ENCODE assay signal across 1 cellular context in the genomic region with DNA sequence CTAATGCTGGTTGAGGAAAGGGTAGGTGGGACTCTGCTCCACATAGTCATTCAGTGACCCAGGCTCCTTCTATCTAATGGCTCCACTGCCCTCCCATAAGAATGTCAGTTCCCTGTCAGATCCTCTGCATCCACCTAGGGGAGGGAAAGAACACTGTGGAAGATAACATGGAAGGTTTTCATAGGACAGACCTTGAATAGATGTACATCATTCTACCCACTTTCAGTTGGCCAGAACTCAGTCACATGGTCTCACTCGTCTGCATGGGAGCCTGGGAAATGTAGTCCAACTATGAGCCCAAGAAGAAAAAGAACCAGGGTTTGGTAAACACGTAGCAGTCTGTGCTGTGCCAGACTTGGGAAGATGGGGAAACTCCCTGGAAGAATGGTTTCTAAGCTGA.
TF ChIP-seq lines count a peak whose summit lies in the region.

No MANE protein-coding gene starts in this region.

TF ChIP-seq in K562, 482 proteins besides CTCF, POLR2A, EP300 and RAD21 (continued from another document):
- TF ChIP-seq, protein P1, sequence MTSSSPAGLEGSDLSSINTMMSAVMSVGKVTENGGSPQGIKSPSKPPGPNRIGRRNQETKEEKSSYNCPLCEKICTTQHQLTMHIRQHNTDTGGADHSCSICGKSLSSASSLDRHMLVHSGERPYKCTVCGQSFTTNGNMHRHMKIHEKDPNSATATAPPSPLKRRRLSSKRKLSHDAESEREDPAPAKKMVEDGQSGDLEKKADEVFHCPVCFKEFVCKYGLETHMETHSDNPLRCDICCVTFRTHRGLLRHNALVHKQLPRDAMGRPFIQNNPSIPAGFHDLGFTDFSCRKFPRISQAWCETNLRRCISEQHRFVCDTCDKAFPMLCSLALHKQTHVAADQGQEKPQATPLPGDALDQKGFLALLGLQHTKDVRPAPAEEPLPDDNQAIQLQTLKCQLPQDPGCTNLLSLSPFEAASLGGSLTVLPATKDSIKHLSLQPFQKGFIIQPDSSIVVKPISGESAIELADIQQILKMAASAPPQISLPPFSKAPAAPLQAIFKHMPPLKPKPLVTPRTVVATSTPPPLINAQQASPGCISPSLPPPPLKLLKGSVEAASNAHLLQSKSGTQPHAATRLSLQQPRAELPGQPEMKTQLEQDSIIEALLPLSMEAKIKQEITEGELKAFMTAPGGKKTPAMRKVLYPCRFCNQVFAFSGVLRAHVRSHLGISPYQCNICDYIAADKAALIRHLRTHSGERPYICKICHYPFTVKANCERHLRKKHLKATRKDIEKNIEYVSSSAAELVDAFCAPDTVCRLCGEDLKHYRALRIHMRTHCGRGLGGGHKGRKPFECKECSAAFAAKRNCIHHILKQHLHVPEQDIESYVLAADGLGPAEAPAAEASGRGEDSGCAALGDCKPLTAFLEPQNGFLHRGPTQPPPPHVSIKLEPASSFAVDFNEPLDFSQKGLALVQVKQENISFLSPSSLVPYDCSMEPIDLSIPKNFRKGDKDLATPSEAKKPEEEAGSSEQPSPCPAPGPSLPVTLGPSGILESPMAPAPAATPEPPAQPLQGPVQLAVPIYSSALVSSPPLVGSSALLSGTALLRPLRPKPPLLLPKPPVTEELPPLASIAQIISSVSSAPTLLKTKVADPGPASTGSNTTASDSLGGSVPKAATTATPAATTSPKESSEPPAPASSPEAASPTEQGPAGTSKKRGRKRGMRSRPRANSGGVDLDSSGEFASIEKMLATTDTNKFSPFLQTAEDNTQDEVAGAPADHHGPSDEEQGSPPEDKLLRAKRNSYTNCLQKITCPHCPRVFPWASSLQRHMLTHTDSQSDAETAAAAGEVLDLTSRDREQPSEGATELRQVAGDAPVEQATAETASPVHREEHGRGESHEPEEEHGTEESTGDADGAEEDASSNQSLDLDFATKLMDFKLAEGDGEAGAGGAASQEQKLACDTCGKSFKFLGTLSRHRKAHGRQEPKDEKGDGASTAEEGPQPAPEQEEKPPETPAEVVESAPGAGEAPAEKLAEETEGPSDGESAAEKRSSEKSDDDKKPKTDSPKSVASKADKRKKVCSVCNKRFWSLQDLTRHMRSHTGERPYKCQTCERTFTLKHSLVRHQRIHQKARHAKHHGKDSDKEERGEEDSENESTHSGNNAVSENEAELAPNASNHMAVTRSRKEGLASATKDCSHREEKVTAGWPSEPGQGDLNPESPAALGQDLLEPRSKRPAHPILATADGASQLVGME (CRISPR knock-in tag; IDR thresholded peaks at IDR 0.05) = no peak
- TF ChIP-seq ZNF143 (CRISPR knock-in tag; IDR thresholded peaks at IDR 0.05) (peak; percentile 75), XRCC4 (IDR thresholded peaks at IDR 0.05; ENCODE audit: extremely low read depth, insufficient read depth, insufficient read length) (no peak), ZKSCAN8 (CRISPR knock-in tag; IDR thresholded peaks at IDR 0.05) (no peak), RAD51 (IDR thresholded peaks at IDR 0.05; ENCODE audit: borderline replicate concordance, low read depth) (peak; percentile 76), CREM (IDR thresholded peaks at IDR 0.05; ENCODE audit: low read depth) (0 out of 2 replicates have a peak, but pooled peaks have one; percentile 22)
- TF ChIP-seq, protein P2, sequence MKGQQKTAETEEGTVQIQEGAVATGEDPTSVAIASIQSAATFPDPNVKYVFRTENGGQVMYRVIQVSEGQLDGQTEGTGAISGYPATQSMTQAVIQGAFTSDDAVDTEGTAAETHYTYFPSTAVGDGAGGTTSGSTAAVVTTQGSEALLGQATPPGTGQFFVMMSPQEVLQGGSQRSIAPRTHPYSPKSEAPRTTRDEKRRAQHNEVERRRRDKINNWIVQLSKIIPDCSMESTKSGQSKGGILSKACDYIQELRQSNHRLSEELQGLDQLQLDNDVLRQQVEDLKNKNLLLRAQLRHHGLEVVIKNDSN (CRISPR knock-in tag; IDR thresholded peaks at IDR 0.05) = peak; percentile 82
- TF ChIP-seq, protein P3, sequence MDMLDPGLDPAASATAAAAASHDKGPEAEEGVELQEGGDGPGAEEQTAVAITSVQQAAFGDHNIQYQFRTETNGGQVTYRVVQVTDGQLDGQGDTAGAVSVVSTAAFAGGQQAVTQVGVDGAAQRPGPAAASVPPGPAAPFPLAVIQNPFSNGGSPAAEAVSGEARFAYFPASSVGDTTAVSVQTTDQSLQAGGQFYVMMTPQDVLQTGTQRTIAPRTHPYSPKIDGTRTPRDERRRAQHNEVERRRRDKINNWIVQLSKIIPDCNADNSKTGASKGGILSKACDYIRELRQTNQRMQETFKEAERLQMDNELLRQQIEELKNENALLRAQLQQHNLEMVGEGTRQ (CRISPR knock-in tag; IDR thresholded peaks at IDR 0.05) = peak; percentile 84
- TF ChIP-seq, protein P4, sequence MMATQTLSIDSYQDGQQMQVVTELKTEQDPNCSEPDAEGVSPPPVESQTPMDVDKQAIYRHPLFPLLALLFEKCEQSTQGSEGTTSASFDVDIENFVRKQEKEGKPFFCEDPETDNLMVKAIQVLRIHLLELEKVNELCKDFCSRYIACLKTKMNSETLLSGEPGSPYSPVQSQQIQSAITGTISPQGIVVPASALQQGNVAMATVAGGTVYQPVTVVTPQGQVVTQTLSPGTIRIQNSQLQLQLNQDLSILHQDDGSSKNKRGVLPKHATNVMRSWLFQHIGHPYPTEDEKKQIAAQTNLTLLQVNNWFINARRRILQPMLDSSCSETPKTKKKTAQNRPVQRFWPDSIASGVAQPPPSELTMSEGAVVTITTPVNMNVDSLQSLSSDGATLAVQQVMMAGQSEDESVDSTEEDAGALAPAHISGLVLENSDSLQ (IDR thresholded peaks at IDR 0.05) = peak; percentile 74
